ENCODE assay signal across 24 cellular contexts in the genomic region with DNA sequence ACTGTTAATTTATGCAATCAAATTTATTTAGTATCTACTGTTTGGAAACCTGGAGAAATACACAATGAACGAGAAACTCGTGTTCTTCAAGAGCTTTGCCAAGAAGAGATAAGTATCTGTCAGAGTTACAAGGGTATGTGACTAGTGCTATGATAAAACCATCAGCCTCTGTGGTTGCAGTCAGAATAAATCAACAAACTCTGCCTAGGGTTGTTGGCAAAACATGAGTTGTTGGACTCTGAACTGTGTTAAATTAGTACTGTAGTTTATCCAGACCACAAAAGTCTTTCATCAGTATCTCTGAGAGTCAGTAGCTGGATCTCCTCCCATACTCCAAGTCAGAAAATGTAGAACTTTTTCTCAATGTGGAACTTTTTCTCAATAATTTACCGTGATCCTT.
DNase-seq lines count a peak whose midpoint lies in the region; ATAC-seq, FAIRE-seq and TF ChIP-seq lines count a peak whose summit lies in the region.
"Had no signal": no experiment of that assay in that cellular context is flagged by ENCODE, and none has a peak within 500 bp of the region (broad histone marks: within the 10 kb centered on the region; RNA-seq: fewer than 3 reads in every experiment).

No MANE protein-coding gene starts in this region.

- no peaks in the 10 kb centered on the region for H3K4me1 ChIP-seq in endothelial cell of umbilical vein (ENCODE audit: control insufficient read depth, extremely low read depth, insufficient read depth, low read length)
- H3K4me1 ChIP-seq in right lobe of liver: no peaks in the 10 kb centered on the region
- H3K4me1 ChIP-seq: esophagus muscularis mucosa had no signal

- H3K4me3 ChIP-seq in endothelial cell of umbilical vein (replicated peaks in 1 of 3; ENCODE audit: insufficient read depth in 1 of 3, low read depth in 1 of 3, low read length in 3 of 3): no peak overlapping the region
- H3K4me3 ChIP-seq in right lobe of liver: no peak overlapping the region
- H3K4me3 ChIP-seq: esophagus muscularis mucosa, smooth muscle cell had no signal

- no peak overlapping the region for H3K27ac Mint-ChIP-seq in naive thymus-derived CD8-positive, alpha-beta T cell
- H3K27ac Mint-ChIP-seq: activated naive CD8-positive, alpha-beta T cell treated with anti-CD3 and anti-CD28 coated beads, Interleukin-2, amount 50 U/mL, for 24 hours; CD8-positive, alpha-beta memory T cell; memory B cell; nephron had no signal

- H4K20me1 ChIP-seq in endothelial cell of umbilical vein (replicated peaks; ENCODE audit: control insufficient read depth, extremely low read depth, insufficient read depth, low read length): no peaks in the 10 kb centered on the region

- H2AFZ ChIP-seq in endothelial cell of umbilical vein (ENCODE audit: low read depth, low read length): no peak overlapping the region

- H3K27me3 Mint-ChIP-seq in naive thymus-derived CD8-positive, alpha-beta T cell: no peaks in the 10 kb centered on the region
- H3K27me3 Mint-ChIP-seq: activated naive CD8-positive, alpha-beta T cell treated with anti-CD3 and anti-CD28 coated beads, Interleukin-2, amount 50 U/mL, for 24 hours; CD8-positive, alpha-beta memory T cell; memory B cell had no signal

- intact Hi-C loops in endothelial cell of umbilical vein (cut with micrococcal nuclease) (no loop called here), right lobe of liver (cut with DNase I) (no loop called here)

- no peaks in the 10 kb centered on the region for H3K79me2 ChIP-seq in endothelial cell of umbilical vein (ENCODE audit: control insufficient read depth, insufficient read depth, low read length)

- dilution Hi-C loops in endothelial cell of umbilical vein (cut with MboI; ENCODE audit: extremely low pct_ligation_motif_present, low sequenced_read_pairs): no loop called here

- H3K27me3 ChIP-seq in endothelial cell of umbilical vein (ENCODE audit: control insufficient read depth in 2 of 2, insufficient read depth in 2 of 2, low read length in 2 of 2): no peaks in the 10 kb centered on the region
- no peaks in the 10 kb centered on the region for H3K27me3 ChIP-seq in right lobe of liver
- H3K27me3 ChIP-seq: esophagus muscularis mucosa had no signal

- peaks cover 0 to 7% (median 0%) of the 10 kb centered on the region in 9 donors for H3K9me3 Mint-ChIP-seq in naive thymus-derived CD8-positive, alpha-beta T cell

- H3K9me1 ChIP-seq in endothelial cell of umbilical vein (replicated peaks; ENCODE audit: control insufficient read depth, extremely low read depth, insufficient read depth, low read length): no peaks in the 10 kb centered on the region

- WGBS in right lobe of liver (ENCODE audit: insufficient coverage, low coverage, low lambda C conversion rate, missing lambda C conversion rate): 39% methylated on average over 3 of the region's 3 CpGs

- H3K9ac ChIP-seq in endothelial cell of umbilical vein (replicated peaks; ENCODE audit: extremely low read depth, insufficient read depth, low read length): no peak overlapping the region

- H3K27ac ChIP-seq in endothelial cell of umbilical vein (ENCODE audit: insufficient read depth, low read depth, low read length) (no peak overlapping the region), right lobe of liver (no peak overlapping the region), substantia nigra (ENCODE audit: low read depth, low read length, poor library complexity, severe bottlenecking) (no peak overlapping the region)
- H3K27ac ChIP-seq: esophagus muscularis mucosa had no signal

- H3K36me3 ChIP-seq in endothelial cell of umbilical vein (ENCODE audit: control insufficient read depth in 2 of 2, extremely low read depth in 1 of 2, insufficient read depth in 2 of 2, low read length in 2 of 2) (no peaks in the 10 kb centered on the region), right lobe of liver (no peaks in the 10 kb centered on the region)
- H3K36me3 ChIP-seq: esophagus muscularis mucosa had no signal

- H3K4me2 ChIP-seq in endothelial cell of umbilical vein (ENCODE audit: insufficient read depth, low read length): no peak overlapping the region
- H3K4me2 ChIP-seq: smooth muscle cell had no signal

- no peak overlapping the region for H3K4me3 Mint-ChIP-seq in naive thymus-derived CD8-positive, alpha-beta T cell
- H3K4me3 Mint-ChIP-seq: activated naive CD8-positive, alpha-beta T cell treated with anti-CD3 and anti-CD28 coated beads, Interleukin-2, amount 50 U/mL, for 24 hours; CD8-positive, alpha-beta memory T cell; memory B cell; nephron had no signal

- H3K9me3 ChIP-seq in endothelial cell of umbilical vein (replicated peaks; ENCODE audit: control insufficient read depth, insufficient read depth, low read length) (no peaks in the 10 kb centered on the region), right lobe of liver (no peaks in the 10 kb centered on the region)
- H3K9me3 ChIP-seq: esophagus muscularis mucosa had no signal

- TF ChIP-seq CTCF in endothelial cell of umbilical vein (IDR thresholded peaks at IDR 0.05; ENCODE audit: extremely low read depth in 1 of 2, insufficient read depth in 1 of 2, low read depth in 1 of 2, low read length in 2 of 2) (no peak), right lobe of liver (IDR thresholded peaks at IDR 0.05) (no peak)

- CTCF ChIA-PET in endothelial cell of umbilical vein (lab: Charles Lee): interaction anchor here (0.5 kb wide), 1 partner anchor 42 kb away, joined by 3 read pairs; no protein-coding TSS in a partner anchor

- DNase-seq in AG08396 (ENCODE audit: low spot score) (peak; percentile 3), LoVo (ENCODE audit: low spot score) (peak; percentile 33), endothelial cell of umbilical vein (ENCODE audit: low read depth, low spot score) (peak; percentile 10), right lobe of liver (no peak), iPS-NIHi7 (ENCODE audit: extremely low spot score) (no peak), substantia nigra (lab: John Stamatoyannopoulos, UW) (no peak)
- DNase-seq in naive thymus-derived CD8-positive, alpha-beta T cell: no peak
- DNase-seq: ACHN; activated CD8-positive, alpha-beta memory T cell treated with anti-CD3 and anti-CD28 coated beads, Interleukin-2, amount 50 U/mL, for 48 hours; activated effector memory CD4-positive, alpha-beta T cell treated with Interleukin-2 at 50 U/mL for 16 hours; activated naive CD8-positive, alpha-beta T cell treated with anti-CD3 and anti-CD28 coated beads, Interleukin-2, amount 50 U/mL, for 24 hours; caudate nucleus; CD8-positive, alpha-beta memory T cell; DMS79; islet precursor cell; NCI-H69; posterior cingulate gyrus; SIG-M5; stimulated activated CD4-positive, alpha-beta T cell treated with anti-CD3 and anti-CD28 coated beads, Interleukin-4, amount 100 ng/mL, for 24 hours had no signal

- TF ChIP-seq POLR2A in endothelial cell of umbilical vein (IDR thresholded peaks at IDR 0.05; ENCODE audit: low read depth, low read length) (no peak), right lobe of liver (IDR thresholded peaks at IDR 0.05) (no peak)

- POLR2A ChIA-PET in endothelial cell of umbilical vein (lab: Charles Lee): no interaction called here
- POLR2A ChIA-PET in naive thymus-derived CD8-positive, alpha-beta T cell (lab: Charles Lee): no interaction called here

- FAIRE-seq in endothelial cell of umbilical vein (lab: Jason Lieb, UNC): no peak

- no peaks in the 10 kb centered on the region for H3K36me3 Mint-ChIP-seq in naive thymus-derived CD8-positive, alpha-beta T cell
- H3K36me3 Mint-ChIP-seq: CD8-positive, alpha-beta memory T cell; memory B cell had no signal

- no peaks in the 10 kb centered on the region for H3K4me1 Mint-ChIP-seq in naive thymus-derived CD8-positive, alpha-beta T cell
- H3K4me1 Mint-ChIP-seq: activated naive CD8-positive, alpha-beta T cell treated with anti-CD3 and anti-CD28 coated beads, Interleukin-2, amount 50 U/mL, for 24 hours; CD8-positive, alpha-beta memory T cell; memory B cell had no signal

- BruUV-seq in endothelial cell of umbilical vein (replicated peaks; lab: Mats Ljungman, UMichigan): no TSS peak

- ATAC-seq in right lobe of liver (peak; percentile 28 to 90 (median 82)), HG03432 (IDR thresholded peaks at IDR 0.05; ENCODE audit: unreplicated experiment) (no peak)
- ATAC-seq in naive thymus-derived CD8-positive, alpha-beta T cell: no peak
- ATAC-seq: activated naive CD8-positive, alpha-beta T cell treated with anti-CD3 and anti-CD28 coated beads, Interleukin-2, amount 50 U/mL, for 24 hours had no signal

TF ChIP-seq in endothelial cell of umbilical vein, 7 proteins besides CTCF, POLR2A, EP300 and RAD21:
- no peak for TF ChIP-seq POLR2AphosphoS5 (IDR thresholded peaks at IDR 0.05; ENCODE audit: insufficient read depth, low read depth, low read length)
- TF ChIP-seq, protein P1, sequence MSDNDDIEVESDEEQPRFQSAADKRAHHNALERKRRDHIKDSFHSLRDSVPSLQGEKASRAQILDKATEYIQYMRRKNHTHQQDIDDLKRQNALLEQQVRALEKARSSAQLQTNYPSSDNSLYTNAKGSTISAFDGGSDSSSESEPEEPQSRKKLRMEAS (IDR thresholded peaks at IDR 0.05; ENCODE audit: insufficient read depth, insufficient read length): no peak

Comparison
In these comparisons a context has a peak if more than half of its experiments do, and no peak if none do; other contexts are left out.
1. DNase-seq: peak in AG08396 (single experiment), LoVo (single experiment) and endothelial cell of umbilical vein (single experiment); none in right lobe of liver (0 of 3), iPS-NIHi7 (single experiment), naive thymus-derived CD8-positive, alpha-beta T cell (0 of 10) and substantia nigra (0 of 49).
2. ATAC-seq: peak in right lobe of liver (4 of 4); none in HG03432 (single experiment) and naive thymus-derived CD8-positive, alpha-beta T cell (0 of 2).